ENCODE assay signal across 1 cellular context in the genomic region with DNA sequence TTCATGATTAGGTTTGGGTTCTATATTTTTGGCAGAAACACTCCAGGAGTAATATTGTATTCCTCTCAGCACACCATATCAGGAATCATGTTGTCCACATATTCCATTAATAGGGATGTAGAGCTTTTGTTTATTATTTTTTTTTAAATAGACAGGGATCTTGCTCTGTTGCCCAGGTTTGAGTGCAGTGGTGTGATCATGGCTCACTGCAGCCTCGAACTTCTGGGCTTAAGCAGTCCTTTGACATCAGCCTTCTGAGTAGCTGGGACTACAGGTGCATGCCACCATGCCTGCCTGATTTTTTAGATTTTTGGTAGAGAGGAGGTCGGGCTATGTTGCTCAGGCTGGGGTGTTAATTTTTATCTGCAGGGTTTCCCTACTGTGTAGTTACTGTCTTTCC.
TF ChIP-seq lines count a peak whose summit lies in the region.

No MANE protein-coding gene starts in this region.

TF ChIP-seq in K562, 482 proteins besides CTCF, POLR2A, EP300 and RAD21:
- TF ChIP-seq ZNF121 (CRISPR knock-in tag; conservative IDR thresholded peaks at IDR 0.05): peak; percentile 61
- no peak for TF ChIP-seq XRCC4 (IDR thresholded peaks at IDR 0.05; ENCODE audit: extremely low read depth, insufficient read depth, insufficient read length)
